In genomic region chr16:54282202-54282922, GRCh38 we compare ENCODE assay signal across 8 cellular contexts. TPM values are rescaled to one million over a fixed set of nuclear protein-coding genes. Genes with fewer than 3 reads are reported as not detected.
DNase-seq lines count a peak whose midpoint lies in the region; ATAC-seq and TF ChIP-seq lines count a peak whose summit lies in the region.

No MANE protein-coding gene starts in this region.

- ATAC-seq in right cardiac atrium = peak; percentile 55 to 58
- ATAC-seq in stimulated activated naive B cell treated with anti-CD40 and anti-IgM and Interleukin-4, amounts not matched to agents 10 μg/mL and 1 μg/mL and 100 μg/mL, for 72 hours (replicated peaks) = peak in 1 of 2 donors; percentile 38

- H3K27ac Mint-ChIP-seq in activated CD4-positive, alpha-beta T cell treated with anti-CD3 and anti-CD28 coated beads, Interleukin-2, amount 10 ng/mL, durations not matched to agents 24 days and 14 days = no peak overlapping the region
- peak overlapping the region; percentile 82 for H3K27ac Mint-ChIP-seq in stimulated activated naive B cell treated with anti-CD40 and anti-IgM and Interleukin-4, amounts not matched to agents 10 μg/mL and 1 μg/mL and 100 μg/mL, for 72 hours

- peak; percentile 53 for TF ChIP-seq CTCF in VCaP (conservative IDR thresholded peaks at IDR 0.05)

- no peaks in the 10 kb centered on the region for H3K4me1 ChIP-seq in right cardiac atrium (ENCODE audit: control insufficient read depth, insufficient read depth, low read length)

- H3K4me3 Mint-ChIP-seq in activated CD4-positive, alpha-beta T cell treated with anti-CD3 and anti-CD28 coated beads, Interleukin-2, amount 10 ng/mL, durations not matched to agents 24 days and 14 days = peak overlapping the region; percentile 31
- peak overlapping the region; percentile 41 to 62 for H3K4me3 Mint-ChIP-seq in stimulated activated naive B cell treated with anti-CD40 and anti-IgM and Interleukin-4, amounts not matched to agents 10 μg/mL and 1 μg/mL and 100 μg/mL, for 72 hours

- H3K27ac ChIP-seq in VCaP (peak overlapping the region; percentile 98; the same call in 1 of the 2 replicates), right cardiac atrium (ENCODE audit: low read length) (no peak overlapping the region)

- H3K27me3 ChIP-seq in right cardiac atrium (ENCODE audit: control insufficient read depth, insufficient read depth) = no peaks in the 10 kb centered on the region

- H3K9me3 ChIP-seq in right cardiac atrium (ENCODE audit: control insufficient read depth, low read length) = no peaks in the 10 kb centered on the region

- intact Hi-C loops in activated CD4-positive, alpha-beta T cell treated with anti-CD3 and anti-CD28 coated beads, Interleukin-2, amount 10 ng/mL, durations not matched to agents 24 days and 14 days (cut with micrococcal nuclease) = loop anchor here (2.0 to 10.0 kb wide), 4 partner anchors 338 to 1232 kb away; partner anchors contain the start of gene IRX6
- intact Hi-C loops in right cardiac atrium (cut with DNase I) = loop anchor here in 3 of 4 donors (5.0 to 10.0 kb wide), 6 partner anchors 88 to 652 kb away; partner anchors contain the start of gene IRX5 (in 1 of the 3)

- peak; percentile 73 for DNase-seq in activated CD4-positive, alpha-beta T cell treated with anti-CD3 and anti-CD28 coated beads, Interleukin-2, amount 10 ng/mL, durations not matched to agents 24 days and 14 days
- no peak for DNase-seq in activated CD4-positive, alpha-beta T cell treated with anti-CD3 and anti-CD28 coated beads for 1 hour
- peak; percentile 66 to 89 (median 85) for DNase-seq in right cardiac atrium
- DNase-seq in stimulated activated naive B cell treated with anti-CD40 and anti-IgM and Interleukin-4, amounts not matched to agents 10 μg/mL and 1 μg/mL and 100 μg/mL, for 72 hours = no peak
- no peak for DNase-seq in epidermal melanocyte (ENCODE audit: insufficient read length, low spot score)
- no peak for DNase-seq in cerebellar nuclear complex (lab: John Stamatoyannopoulos, UW)
- no peak for DNase-seq in DMS 273 treated with DMSO at 0.1 percent for 48 hours (lab: John Stamatoyannopoulos, UW)

- peaks cover 3% of the 10 kb centered on the region for H3K9me3 Mint-ChIP-seq in activated CD4-positive, alpha-beta T cell treated with anti-CD3 and anti-CD28 coated beads, Interleukin-2, amount 10 ng/mL, durations not matched to agents 24 days and 14 days
- peaks cover 0 to 3% of the 10 kb centered on the region in 2 donors for H3K9me3 Mint-ChIP-seq in stimulated activated naive B cell treated with anti-CD40 and anti-IgM and Interleukin-4, amounts not matched to agents 10 μg/mL and 1 μg/mL and 100 μg/mL, for 72 hours

- H3K36me3 Mint-ChIP-seq in activated CD4-positive, alpha-beta T cell treated with anti-CD3 and anti-CD28 coated beads, Interleukin-2, amount 10 ng/mL, durations not matched to agents 24 days and 14 days (ENCODE audit: low read depth) = peaks cover 7% of the 10 kb centered on the region
- peaks cover 6 to 11% of the 10 kb centered on the region in 2 donors for H3K36me3 Mint-ChIP-seq in stimulated activated naive B cell treated with anti-CD40 and anti-IgM and Interleukin-4, amounts not matched to agents 10 μg/mL and 1 μg/mL and 100 μg/mL, for 72 hours

- no peak overlapping the region for H3K4me3 ChIP-seq in right cardiac atrium (ENCODE audit: low read length)

- 15% methylated on average over 42 of the region's 42 CpGs for WGBS in right cardiac atrium

- peaks cover 25% of the 10 kb centered on the region for H3K4me1 Mint-ChIP-seq in activated CD4-positive, alpha-beta T cell treated with anti-CD3 and anti-CD28 coated beads, Interleukin-2, amount 10 ng/mL, durations not matched to agents 24 days and 14 days
- H3K4me1 Mint-ChIP-seq in stimulated activated naive B cell treated with anti-CD40 and anti-IgM and Interleukin-4, amounts not matched to agents 10 μg/mL and 1 μg/mL and 100 μg/mL, for 72 hours = peaks cover 20 to 44% of the 10 kb centered on the region in 2 donors

- H3K27me3 Mint-ChIP-seq in activated CD4-positive, alpha-beta T cell treated with anti-CD3 and anti-CD28 coated beads, Interleukin-2, amount 10 ng/mL, durations not matched to agents 24 days and 14 days = peaks cover 61% of the 10 kb centered on the region
- H3K27me3 Mint-ChIP-seq in stimulated activated naive B cell treated with anti-CD40 and anti-IgM and Interleukin-4, amounts not matched to agents 10 μg/mL and 1 μg/mL and 100 μg/mL, for 72 hours = peaks cover 65 to 75% of the 10 kb centered on the region in 2 donors

RNA-seq across cellular contexts. Expression of gene IRX3, which starts 4.2 kb away (rescaled TPM):
- 0.43 and 1.4 TPM in 2 replicates for total RNA-seq in activated CD4-positive, alpha-beta T cell treated with anti-CD3 and anti-CD28 coated beads, Interleukin-2, amount 10 ng/mL, durations not matched to agents 24 days and 14 days
- 10 to 100 TPM in 3 of 4 donors, 1 to 10 TPM in 1; 9.4 to 17.8 (median 16.0) TPM for total RNA-seq in right cardiac atrium
- 7.3 TPM for polyA plus RNA-seq in right cardiac atrium

Comparison
In these comparisons a context has a peak if more than half of its experiments do, and no peak if none do; other contexts are left out.
1. DNase-seq: peak in activated CD4-positive, alpha-beta T cell treated with anti-CD3 and anti-CD28 coated beads, Interleukin-2, amount 10 ng/mL, durations not matched to agents 24 days and 14 days (single experiment) and right cardiac atrium (3 of 3); none in activated CD4-positive, alpha-beta T cell treated with anti-CD3 and anti-CD28 coated beads for 1 hour (single experiment), stimulated activated naive B cell treated with anti-CD40 and anti-IgM and Interleukin-4, amounts not matched to agents 10 μg/mL and 1 μg/mL and 100 μg/mL, for 72 hours (single experiment), epidermal melanocyte (single experiment), cerebellar nuclear complex (0 of 2) and DMS 273 treated with DMSO at 0.1 percent for 48 hours (single experiment).